1 cellular context compared by ENCODE assay signal in genomic region chr4:166386491-166387367, GRCh38.
TF ChIP-seq lines count a peak whose summit lies in the region.

No MANE protein-coding gene starts in this region.

TF ChIP-seq in GM23338, 12 proteins besides CTCF, POLR2A, EP300 and RAD21 (continued from another document):
- TF ChIP-seq, protein P1, sequence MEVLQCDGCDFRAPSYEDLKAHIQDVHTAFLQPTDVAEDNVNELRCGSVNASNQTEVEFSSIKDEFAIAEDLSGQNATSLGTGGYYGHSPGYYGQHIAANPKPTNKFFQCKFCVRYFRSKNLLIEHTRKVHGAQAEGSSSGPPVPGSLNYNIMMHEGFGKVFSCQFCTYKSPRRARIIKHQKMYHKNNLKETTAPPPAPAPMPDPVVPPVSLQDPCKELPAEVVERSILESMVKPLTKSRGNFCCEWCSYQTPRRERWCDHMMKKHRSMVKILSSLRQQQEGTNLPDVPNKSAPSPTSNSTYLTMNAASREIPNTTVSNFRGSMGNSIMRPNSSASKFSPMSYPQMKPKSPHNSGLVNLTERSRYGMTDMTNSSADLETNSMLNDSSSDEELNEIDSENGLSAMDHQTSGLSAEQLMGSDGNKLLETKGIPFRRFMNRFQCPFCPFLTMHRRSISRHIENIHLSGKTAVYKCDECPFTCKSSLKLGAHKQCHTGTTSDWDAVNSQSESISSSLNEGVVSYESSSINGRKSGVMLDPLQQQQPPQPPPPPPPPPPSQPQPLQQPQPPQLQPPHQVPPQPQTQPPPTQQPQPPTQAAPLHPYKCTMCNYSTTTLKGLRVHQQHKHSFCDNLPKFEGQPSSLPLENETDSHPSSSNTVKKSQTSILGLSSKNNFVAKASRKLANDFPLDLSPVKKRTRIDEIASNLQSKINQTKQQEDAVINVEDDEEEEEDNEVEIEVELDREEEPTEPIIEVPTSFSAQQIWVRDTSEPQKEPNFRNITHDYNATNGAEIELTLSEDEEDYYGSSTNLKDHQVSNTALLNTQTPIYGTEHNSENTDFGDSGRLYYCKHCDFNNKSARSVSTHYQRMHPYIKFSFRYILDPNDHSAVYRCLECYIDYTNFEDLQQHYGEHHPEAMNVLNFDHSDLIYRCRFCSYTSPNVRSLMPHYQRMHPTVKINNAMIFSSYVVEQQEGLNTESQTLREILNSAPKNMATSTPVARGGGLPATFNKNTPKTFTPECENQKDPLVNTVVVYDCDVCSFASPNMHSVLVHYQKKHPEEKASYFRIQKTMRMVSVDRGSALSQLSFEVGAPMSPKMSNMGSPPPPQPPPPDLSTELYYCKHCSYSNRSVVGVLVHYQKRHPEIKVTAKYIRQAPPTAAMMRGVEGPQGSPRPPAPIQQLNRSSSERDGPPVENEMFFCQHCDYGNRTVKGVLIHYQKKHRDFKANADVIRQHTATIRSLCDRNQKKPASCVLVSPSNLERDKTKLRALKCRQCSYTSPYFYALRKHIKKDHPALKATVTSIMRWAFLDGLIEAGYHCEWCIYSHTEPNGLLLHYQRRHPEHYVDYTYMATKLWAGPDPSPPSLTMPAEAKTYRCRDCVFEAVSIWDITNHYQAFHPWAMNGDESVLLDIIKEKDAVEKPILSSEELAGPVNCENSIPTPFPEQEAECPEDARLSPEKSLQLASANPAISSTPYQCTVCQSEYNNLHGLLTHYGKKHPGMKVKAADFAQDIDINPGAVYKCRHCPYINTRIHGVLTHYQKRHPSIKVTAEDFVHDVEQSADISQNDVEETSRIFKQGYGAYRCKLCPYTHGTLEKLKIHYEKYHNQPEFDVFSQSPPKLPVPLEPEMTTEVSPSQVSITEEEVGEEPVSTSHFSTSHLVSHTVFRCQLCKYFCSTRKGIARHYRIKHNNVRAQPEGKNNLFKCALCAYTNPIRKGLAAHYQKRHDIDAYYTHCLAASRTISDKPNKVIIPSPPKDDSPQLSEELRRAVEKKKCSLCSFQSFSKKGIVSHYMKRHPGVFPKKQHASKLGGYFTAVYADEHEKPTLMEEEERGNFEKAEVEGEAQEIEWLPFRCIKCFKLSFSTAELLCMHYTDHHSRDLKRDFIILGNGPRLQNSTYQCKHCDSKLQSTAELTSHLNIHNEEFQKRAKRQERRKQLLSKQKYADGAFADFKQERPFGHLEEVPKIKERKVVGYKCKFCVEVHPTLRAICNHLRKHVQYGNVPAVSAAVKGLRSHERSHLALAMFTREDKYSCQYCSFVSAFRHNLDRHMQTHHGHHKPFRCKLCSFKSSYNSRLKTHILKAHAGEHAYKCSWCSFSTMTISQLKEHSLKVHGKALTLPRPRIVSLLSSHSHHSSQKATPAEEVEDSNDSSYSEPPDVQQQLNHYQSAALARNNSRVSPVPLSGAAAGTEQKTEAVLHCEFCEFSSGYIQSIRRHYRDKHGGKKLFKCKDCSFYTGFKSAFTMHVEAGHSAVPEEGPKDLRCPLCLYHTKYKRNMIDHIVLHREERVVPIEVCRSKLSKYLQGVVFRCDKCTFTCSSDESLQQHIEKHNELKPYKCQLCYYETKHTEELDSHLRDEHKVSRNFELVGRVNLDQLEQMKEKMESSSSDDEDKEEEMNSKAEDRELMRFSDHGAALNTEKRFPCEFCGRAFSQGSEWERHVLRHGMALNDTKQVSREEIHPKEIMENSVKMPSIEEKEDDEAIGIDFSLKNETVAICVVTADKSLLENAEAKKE (CRISPR knock-in tag; IDR thresholded peaks at IDR 0.05) = no peak
- TF ChIP-seq EZH2 (IDR thresholded peaks at IDR 0.05; ENCODE audit: low read depth, unreplicated experiment) = no peak
